In genomic region chr7:128833939-128834310, GRCh38 we compare ENCODE assay signal across 16 cellular contexts. TPM values are rescaled to one million over a fixed set of nuclear protein-coding genes. Genes with fewer than 3 reads are reported as not detected.
DNase-seq lines count a peak whose midpoint lies in the region; ATAC-seq, FAIRE-seq and TF ChIP-seq lines count a peak whose summit lies in the region.
"Had no signal": no experiment of that assay in that cellular context is flagged by ENCODE, and none has a peak within 500 bp of the region (broad histone marks: within the 10 kb centered on the region; RNA-seq: fewer than 3 reads in every experiment).

No MANE protein-coding gene starts in this region.

- H3K27ac ChIP-seq in heart left ventricle (peak overlapping the region in 11 of 12 donors; percentile 84 to 100 (median 96)), endothelial cell of umbilical vein (ENCODE audit: insufficient read depth, low read depth, low read length) (peak overlapping the region; percentile 85), vagina (peak overlapping the region; percentile 85), upper lobe of right lung (no peak overlapping the region)

- intact Hi-C loops in heart left ventricle (cut with DNase I): loop anchor here in 5 of 10 donors (2.0 to 5.0 kb wide), 5 partner anchors 29 to 97 kb away; partner anchors contain the start of genes CALU (in 2 of the 5), ATP6V1F (in 1 of the 5) and CCDC136 (in 1 of the 5)
- intact Hi-C loops in cardiac septum (cut with DNase I): no loop called here
- intact Hi-C loops in endothelial cell of umbilical vein (cut with micrococcal nuclease): loop anchor here (1.0 to 2.0 kb wide), 2 partner anchors 28 to 43 kb away; partner anchors contain the start of genes ATP6V1F and CCDC136
- intact Hi-C loops in vagina (cut with DNase I): no loop called here
- intact Hi-C loops in upper lobe of right lung (cut with DNase I): no loop called here

- BruUV-seq in endothelial cell of umbilical vein (replicated peaks; lab: Mats Ljungman, UMichigan): no TSS peak

- dilution Hi-C loops in endothelial cell of umbilical vein (cut with MboI; ENCODE audit: extremely low pct_ligation_motif_present, low sequenced_read_pairs): no loop called here

- WGBS in heart left ventricle, 4 donors: 15 to 35% (median 18%) methylated on average over 3 of the region's 3 CpGs

- no peak for ATAC-seq in heart left ventricle
- ATAC-seq in upper lobe of right lung: no peak
- ATAC-seq in HG03442 (IDR thresholded peaks at IDR 0.05; ENCODE audit: unreplicated experiment): no peak

- peaks cover 0 to 92% (median 54%) of the 10 kb centered on the region in 12 donors for H3K4me1 ChIP-seq in heart left ventricle
- H3K4me1 ChIP-seq in endothelial cell of umbilical vein (ENCODE audit: control insufficient read depth, extremely low read depth, insufficient read depth, low read length): peaks cover 39% of the 10 kb centered on the region
- peaks cover 42% of the 10 kb centered on the region for H3K4me1 ChIP-seq in vagina
- H3K4me1 ChIP-seq in upper lobe of right lung: peaks cover 25% of the 10 kb centered on the region

- H3K36me3 ChIP-seq in heart left ventricle (peaks cover 0 to 45% (median 42%) of the 10 kb centered on the region in 9 donors), endothelial cell of umbilical vein (ENCODE audit: control insufficient read depth in 2 of 2, extremely low read depth in 1 of 2, insufficient read depth in 2 of 2, low read length in 2 of 2) (peaks cover 7 to 35% of the 10 kb centered on the region in 2 experiments), vagina (peaks cover 0 to 9% of the 10 kb centered on the region in 2 donors), upper lobe of right lung (no peaks in the 10 kb centered on the region)

- H2AFZ ChIP-seq in endothelial cell of umbilical vein (ENCODE audit: low read depth, low read length): no peak overlapping the region

- H3K79me2 ChIP-seq in endothelial cell of umbilical vein (ENCODE audit: control insufficient read depth, insufficient read depth, low read length): peaks cover 29% of the 10 kb centered on the region

- POLR2A ChIA-PET in endothelial cell of umbilical vein (lab: Charles Lee): interaction anchor here (1.4 kb wide), 1 partner anchor 8 kb away, joined by 4 read pairs; no protein-coding TSS in a partner anchor

- H3K27me3 ChIP-seq in heart left ventricle (peaks cover 0 to 31% (median 0%) of the 10 kb centered on the region in 9 donors), endothelial cell of umbilical vein (ENCODE audit: control insufficient read depth in 2 of 2, insufficient read depth in 2 of 2, low read length in 2 of 2) (no peaks in the 10 kb centered on the region), vagina (no peaks in the 10 kb centered on the region), upper lobe of right lung (peaks cover 37% of the 10 kb centered on the region)

- H3K9me3 ChIP-seq in heart left ventricle: no peaks in the 10 kb centered on the region
- H3K9me3 ChIP-seq in endothelial cell of umbilical vein (replicated peaks; ENCODE audit: control insufficient read depth, insufficient read depth, low read length): no peaks in the 10 kb centered on the region
- no peaks in the 10 kb centered on the region for H3K9me3 ChIP-seq in vagina
- no peaks in the 10 kb centered on the region for H3K9me3 ChIP-seq in upper lobe of right lung

- H3K4me3 ChIP-seq in heart left ventricle (peak overlapping the region in 10 of 12 donors; percentile 26 to 94 (median 80)), endothelial cell of umbilical vein (replicated peaks in 1 of 3; ENCODE audit: insufficient read depth in 1 of 3, low read depth in 1 of 3, low read length in 3 of 3) (no peak overlapping the region), vagina (peak overlapping the region in 1 of 2 donors; percentile 58), upper lobe of right lung (no peak overlapping the region)

- FAIRE-seq in endothelial cell of umbilical vein (lab: Jason Lieb, UNC): peak; percentile 46
- FAIRE-seq: G401.6 had no signal

- no peaks in the 10 kb centered on the region for H3K9me1 ChIP-seq in endothelial cell of umbilical vein (replicated peaks; ENCODE audit: control insufficient read depth, extremely low read depth, insufficient read depth, low read length)

- H4K20me1 ChIP-seq in endothelial cell of umbilical vein (replicated peaks; ENCODE audit: control insufficient read depth, extremely low read depth, insufficient read depth, low read length): no peaks in the 10 kb centered on the region

- DNase-seq in heart left ventricle (no peak), cardiac septum (ENCODE audit: low spot score) (no peak), endothelial cell of umbilical vein (ENCODE audit: low read depth, low spot score) (no peak), myocyte (ENCODE audit: low read depth) (peak; percentile 70), vagina (ENCODE audit: extremely low spot score in 2 of 2) (no peak), upper lobe of right lung (no peak), GM20000 (ENCODE audit: low spot score) (no peak)
- DNase-seq: MM.1S; stimulated activated CD4-positive, alpha-beta T cell treated with anti-CD3 and anti-CD28 coated beads, Interleukin-12 subunit alpha, Interleukin-12 subunit beta, amount 100 ng/mL, for 4 hours; T-helper 1 cell had no signal

- TF ChIP-seq CTCF in heart left ventricle (IDR thresholded peaks at IDR 0.05): no peak
- TF ChIP-seq CTCF in endothelial cell of umbilical vein (IDR thresholded peaks at IDR 0.05; ENCODE audit: extremely low read depth in 1 of 2, insufficient read depth in 1 of 2, low read depth in 1 of 2, low read length in 2 of 2): no peak
- TF ChIP-seq CTCF in vagina (IDR thresholded peaks at IDR 0.05): no peak
- TF ChIP-seq CTCF in upper lobe of right lung (IDR thresholded peaks at IDR 0.05): no peak
- TF ChIP-seq CTCF in GM20000 (IDR thresholded peaks at IDR 0.05; ENCODE audit: extremely low read depth, missing control alignments): no peak

- CTCF ChIA-PET in endothelial cell of umbilical vein (lab: Charles Lee): interaction anchor here (0.6 to 4.3 kb wide), 8 partner anchors 9 to 225 kb away, joined by 3 to 48 read pairs (median 5); no protein-coding TSS in a partner anchor

- H3K9ac ChIP-seq in endothelial cell of umbilical vein (replicated peaks; ENCODE audit: extremely low read depth, insufficient read depth, low read length): peak overlapping the region; percentile 28

- peak overlapping the region; percentile 36 for H3K4me2 ChIP-seq in endothelial cell of umbilical vein (ENCODE audit: insufficient read depth, low read length)

- TF ChIP-seq POLR2A in heart left ventricle (IDR thresholded peaks at IDR 0.05) (no peak), endothelial cell of umbilical vein (IDR thresholded peaks at IDR 0.05; ENCODE audit: low read depth, low read length) (no peak), vagina (IDR thresholded peaks at IDR 0.05) (no peak)

RNA-seq across cellular contexts. Expression of gene FLNC, which starts 3.7 kb away (rescaled TPM):
- total RNA-seq in heart left ventricle: 1,000 to 10,000 TPM in 6 of 9 donors, 100 to 1,000 TPM in 3; 721 to 3,687 (median 1,170) TPM
- polyA plus RNA-seq in heart left ventricle: 1,000 to 10,000 TPM in 1 of 2 donors, 100 to 1,000 TPM in 1; 399 to 1,654 TPM
- total RNA-seq in cardiac septum: 1,261 TPM
- total RNA-seq in endothelial cell of umbilical vein: 81.8 and 81.9 TPM in 2 replicates
- 19.5 and 20.1 TPM in 2 replicates for polyA plus RNA-seq in endothelial cell of umbilical vein
- polyA plus RNA-seq in endothelial cell of umbilical vein (2011; cell fraction: cytosol; rRNA removed): 19.9 and 23.3 TPM in 2 replicates
- 46.6 and 51.6 TPM in 2 replicates for polyA plus RNA-seq in endothelial cell of umbilical vein (2011; cell fraction: nucleus; rRNA removed)
- 66.9 and 79.9 TPM in 2 replicates for polyA plus RNA-seq in endothelial cell of umbilical vein (2012)
- polyA minus RNA-seq in endothelial cell of umbilical vein: 59.3 and 75.4 TPM in 2 replicates
- not detected for polyA minus RNA-seq in endothelial cell of umbilical vein (2011; cell fraction: cytosol; rRNA and poly(A)+ RNA removed)
- 36.5 and 56.7 TPM in 2 replicates for polyA minus RNA-seq in endothelial cell of umbilical vein (2011; cell fraction: nucleus; rRNA and poly(A)+ RNA removed)
- 703 and 1,085 TPM in 2 replicates for total RNA-seq in myocyte
- 401 TPM for polyA plus RNA-seq in myocyte (2012)
- total RNA-seq in vagina: 31.9 TPM
- 7.7 TPM for total RNA-seq in upper lobe of right lung

RNA-seq across cellular contexts. Expression of gene ATP6V1F, which starts 28.7 kb away (rescaled TPM):
- total RNA-seq in heart left ventricle (100 to 1,000 TPM in 7 of 9 donors, 10 to 100 TPM in 2; 91.6 to 165 (median 121) TPM), cardiac septum (80.0 TPM), endothelial cell of umbilical vein (141 and 156 TPM in 2 replicates), myocyte (172 and 222 TPM in 2 replicates), vagina (119 TPM), upper lobe of right lung (180 TPM)
- polyA plus RNA-seq in heart left ventricle (100 to 1,000 TPM; 137 to 198 TPM), endothelial cell of umbilical vein (360 and 501 TPM in 2 replicates)
- 321 and 337 TPM in 2 replicates for polyA plus RNA-seq in endothelial cell of umbilical vein (2011; cell fraction: cytosol; rRNA removed)
- polyA plus RNA-seq in endothelial cell of umbilical vein (2011; cell fraction: nucleus; rRNA removed): 73.5 and 88.9 TPM in 2 replicates
- polyA plus RNA-seq in endothelial cell of umbilical vein (2012): 282 and 303 TPM in 2 replicates
- 61.5 and 62.5 TPM in 2 replicates for polyA minus RNA-seq in endothelial cell of umbilical vein
- 34.7 TPM for polyA minus RNA-seq in endothelial cell of umbilical vein (2011; cell fraction: cytosol; rRNA and poly(A)+ RNA removed)
- 9.6 and 17.0 TPM in 2 replicates for polyA minus RNA-seq in endothelial cell of umbilical vein (2011; cell fraction: nucleus; rRNA and poly(A)+ RNA removed)
- 468 TPM for polyA plus RNA-seq in myocyte (2012)

RNA-seq across cellular contexts. Expression of gene CCDC136, which starts 42.2 kb away (rescaled TPM):
- total RNA-seq in heart left ventricle (10 to 100 TPM in 6 of 9 donors, 1 to 10 TPM in 3; 6.4 to 22.8 (median 10.4) TPM), cardiac septum (14.5 TPM), endothelial cell of umbilical vein (3.2 and 3.3 TPM in 2 replicates), myocyte (4.6 and 5.0 TPM in 2 replicates), vagina (17.9 TPM), upper lobe of right lung (3.1 TPM)
- polyA plus RNA-seq in heart left ventricle (10 to 100 TPM in 1 of 2 donors, 1 to 10 TPM in 1; 9.0 to 13.9 TPM), endothelial cell of umbilical vein (1.1 and 1.8 TPM in 2 replicates)
- 1.6 and 2.0 TPM in 2 replicates for polyA plus RNA-seq in endothelial cell of umbilical vein (2011; cell fraction: cytosol; rRNA removed)
- polyA plus RNA-seq in endothelial cell of umbilical vein (2011; cell fraction: nucleus; rRNA removed): 15.2 and 15.8 TPM in 2 replicates
- 3.0 and 4.3 TPM in 2 replicates for polyA plus RNA-seq in endothelial cell of umbilical vein (2012)
- 3.4 and 6.3 TPM in 2 replicates for polyA minus RNA-seq in endothelial cell of umbilical vein
- not detected for polyA minus RNA-seq in endothelial cell of umbilical vein (2011; cell fraction: cytosol; rRNA and poly(A)+ RNA removed)
- 3.4 and 7.5 TPM in 2 replicates for polyA minus RNA-seq in endothelial cell of umbilical vein (2011; cell fraction: nucleus; rRNA and poly(A)+ RNA removed)
- polyA plus RNA-seq in myocyte (2012): 5.3 TPM

RNA-seq across cellular contexts. Expression of gene OPN1SW, which starts 58.3 kb away (rescaled TPM):
- total RNA-seq in heart left ventricle: not detected
- not detected for polyA plus RNA-seq in heart left ventricle
- not detected for total RNA-seq in cardiac septum
- not detected in 2 replicates for total RNA-seq in endothelial cell of umbilical vein
- not detected in 2 replicates for polyA plus RNA-seq in endothelial cell of umbilical vein
- polyA plus RNA-seq in endothelial cell of umbilical vein (2011; cell fraction: cytosol; rRNA removed): not detected in 2 replicates
- polyA plus RNA-seq in endothelial cell of umbilical vein (2011; cell fraction: nucleus; rRNA removed): not detected in 2 replicates
- polyA plus RNA-seq in endothelial cell of umbilical vein (2012): not detected in 2 replicates
- not detected in 2 replicates for polyA minus RNA-seq in endothelial cell of umbilical vein
- polyA minus RNA-seq in endothelial cell of umbilical vein (2011; cell fraction: cytosol; rRNA and poly(A)+ RNA removed): not detected
- not detected in 2 replicates for polyA minus RNA-seq in endothelial cell of umbilical vein (2011; cell fraction: nucleus; rRNA and poly(A)+ RNA removed)
- total RNA-seq in myocyte: 2.8 and 3.4 TPM in 2 replicates
- polyA plus RNA-seq in myocyte (2012): 4.0 TPM
- not detected for total RNA-seq in vagina
- not detected for total RNA-seq in upper lobe of right lung
- total RNA-seq: esophagus mucosa, H4, mammary epithelial cell, NCI-H460 had no signal
- polyA plus RNA-seq: mammary epithelial cell had no signal

Comparison
In these comparisons a context has a peak if more than half of its experiments do, and no peak if none do; other contexts are left out.
1. H3K4me3 ChIP-seq: peak in heart left ventricle (10 of 12); none in endothelial cell of umbilical vein (0 of 3) and upper lobe of right lung (single experiment).